ENCODE assay signal across 9 cellular contexts in the genomic region with DNA sequence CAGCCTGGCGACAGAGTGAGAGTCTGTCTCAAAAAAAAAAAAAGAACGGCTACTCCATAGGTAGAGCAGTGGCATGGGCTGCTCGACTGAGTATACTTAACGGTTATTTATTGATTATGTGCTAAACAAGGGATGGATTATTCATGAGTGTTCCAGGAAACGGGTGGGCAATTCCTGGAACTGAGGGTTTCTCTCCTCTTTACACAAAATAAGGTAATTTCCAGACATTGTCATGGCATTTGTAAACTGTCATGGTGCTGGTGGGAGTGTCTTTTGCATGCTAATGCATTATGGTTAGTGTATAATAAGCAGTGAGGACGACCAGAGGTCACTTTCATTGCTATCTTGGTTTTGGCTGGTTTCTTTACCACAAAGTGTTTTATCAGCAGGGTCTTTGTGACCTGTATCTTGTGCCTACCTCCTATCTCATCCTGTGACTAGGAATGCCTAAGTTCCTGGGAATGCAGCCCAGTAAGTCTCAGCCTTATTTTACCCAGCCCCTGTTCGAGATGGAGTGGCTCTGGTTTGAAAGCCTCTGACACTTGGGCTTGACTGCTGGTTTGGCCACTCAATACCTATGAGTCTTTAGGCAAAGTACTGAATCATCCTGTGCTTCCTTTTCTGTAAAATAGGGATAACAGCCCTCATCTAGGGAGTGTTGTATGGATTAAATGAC.
A peak's percentile ranks its signal among the peaks of the same experiment; 100 is the strongest.
DNase-seq lines count a peak whose midpoint lies in the region; ATAC-seq and TF ChIP-seq lines count a peak whose summit lies in the region.
"Had no signal": no experiment of that assay in that cellular context is flagged by ENCODE, and none has a peak within 500 bp of the region (broad histone marks: within the 10 kb centered on the region; RNA-seq: fewer than 3 reads in every experiment).

No MANE protein-coding gene starts in this region.

- H3K4me3 Mint-ChIP-seq in effector memory CD8-positive, alpha-beta T cell, result peak overlapping the region; percentile 90 to 96

- H3K79me2 ChIP-seq in DND-41 (ENCODE audit: insufficient read depth, low read length), result peaks cover 78% of the 10 kb centered on the region

- no peak for TF ChIP-seq CTCF in DND-41 (IDR thresholded peaks at IDR 0.05; ENCODE audit: borderline replicate concordance, extremely low read depth, low read length, poor library complexity, severe bottlenecking)

- no peaks in the 10 kb centered on the region for H3K9me3 ChIP-seq in DND-41 (ENCODE audit: insufficient read depth, low read length, severe bottlenecking)

- no peaks in the 10 kb centered on the region for H3K27me3 ChIP-seq in DND-41 (ENCODE audit: insufficient read depth, low read length, poor library complexity)

- no peaks in the 10 kb centered on the region for H3K9me3 Mint-ChIP-seq in effector memory CD8-positive, alpha-beta T cell

- H2AFZ ChIP-seq in DND-41 (ENCODE audit: low read depth, low read length), result no peak overlapping the region

- H3K27ac Mint-ChIP-seq in effector memory CD8-positive, alpha-beta T cell, result peak overlapping the region; percentile 97

- H3K27me3 Mint-ChIP-seq in effector memory CD8-positive, alpha-beta T cell, result no peaks in the 10 kb centered on the region

- DNase-seq in DND-41, result no peak
- DNase-seq in activated CD4-positive, alpha-beta T cell treated with anti-CD3 and anti-CD28 coated beads for 4 hours, result peak; percentile 50 to 74
- DNase-seq in effector memory CD8-positive, alpha-beta T cell, result no peak
- DNase-seq in stimulated activated CD4-positive, alpha-beta T cell treated with anti-CD3 and anti-CD28 coated beads, Interleukin-1b, Interleukin-23, amount 100 ng/mL, for 48 hours, result peak; percentile 49
- DNase-seq in DMS153 treated with DMSO at 0.1 percent for 48 hours (lab: John Stamatoyannopoulos, UW; ENCODE audit: unreplicated experiment), result no peak
- DNase-seq in NCI-H2081 (lab: John Stamatoyannopoulos, UW), result no peak

- H3K9ac ChIP-seq in DND-41 (ENCODE audit: low read depth, low read length), result no peak overlapping the region

- no peak for ATAC-seq in DND-41 (ENCODE audit: insufficient read depth, low read depth)
- no peak for ATAC-seq in effector memory CD8-positive, alpha-beta T cell (replicated peaks)
- no peak for ATAC-seq in GM21360 (IDR thresholded peaks at IDR 0.05; ENCODE audit: unreplicated experiment)
- no peak for ATAC-seq in HG03135 (IDR thresholded peaks at IDR 0.05; ENCODE audit: unreplicated experiment)
- ATAC-seq: left colon had no signal

- H3K4me1 Mint-ChIP-seq in effector memory CD8-positive, alpha-beta T cell (ENCODE audit: low read depth in 2 of 2), result peaks cover 64 to 78% of the 10 kb centered on the region in 2 donors

- H3K4me2 ChIP-seq in DND-41 (ENCODE audit: insufficient read depth, low read length), result peak overlapping the region; percentile 1

- H3K4me3 ChIP-seq in DND-41 (ENCODE audit: low read depth in 1 of 2, low read length in 2 of 2), result no peak overlapping the region

- H3K27ac ChIP-seq in DND-41 (ENCODE audit: low read length), result no peak overlapping the region

- H3K4me1 ChIP-seq in DND-41 (ENCODE audit: insufficient read depth, low read length), result peaks cover 39% of the 10 kb centered on the region

- H4K20me1 ChIP-seq in DND-41 (ENCODE audit: insufficient read depth, low read length), result peaks cover 21% of the 10 kb centered on the region; the same call in 1 of the 2 replicates

- H3K36me3 Mint-ChIP-seq in effector memory CD8-positive, alpha-beta T cell (ENCODE audit: insufficient read depth), result peaks cover 22% of the 10 kb centered on the region

- H3K36me3 ChIP-seq in DND-41 (ENCODE audit: insufficient read depth, low read length), result peaks cover 34% of the 10 kb centered on the region

Comparison
In these comparisons a context has a peak if more than half of its experiments do, and no peak if none do; other contexts are left out.
1. DNase-seq: peak in activated CD4-positive, alpha-beta T cell treated with anti-CD3 and anti-CD28 coated beads for 4 hours (2 of 2) and stimulated activated CD4-positive, alpha-beta T cell treated with anti-CD3 and anti-CD28 coated beads, Interleukin-1b, Interleukin-23, amount 100 ng/mL, for 48 hours (single experiment); none in DND-41 (single experiment), effector memory CD8-positive, alpha-beta T cell (0 of 3), DMS153 treated with DMSO at 0.1 percent for 48 hours (single experiment) and NCI-H2081 (0 of 2).